ENCODE assay signal across 8 cellular contexts in genomic region chr9:113151696-113152630, GRCh38. TPM values are rescaled to one million over a fixed set of nuclear protein-coding genes. Genes with fewer than 3 reads are reported as not detected.
A peak's percentile ranks its signal among the peaks of the same experiment; 100 is the strongest.
DNase-seq lines count a peak whose midpoint lies in the region; ATAC-seq and TF ChIP-seq lines count a peak whose summit lies in the region.

No MANE protein-coding gene starts in this region.

- TF ChIP-seq CTCF in WERI-Rb-1 (IDR thresholded peaks at IDR 0.05; ENCODE audit: low read depth, low read length) (no peak), heart left ventricle (IDR thresholded peaks at IDR 0.05) (no peak)

- ATAC-seq in heart left ventricle (peak in 2 of 4 donors; percentile 11 to 21), sciatic nerve (peak; percentile 11), GM19455 (IDR thresholded peaks at IDR 0.05; ENCODE audit: unreplicated experiment) (no peak), HG02973 (IDR thresholded peaks at IDR 0.05; ENCODE audit: unreplicated experiment) (no peak)

- 57 to 69% (median 65%) methylated on average over 11 of the region's 11 CpGs for WGBS in heart left ventricle, 4 donors

- H3K27ac ChIP-seq in WERI-Rb-1: no peak overlapping the region
- H3K27ac ChIP-seq in heart left ventricle: peak overlapping the region in 10 of 12 donors; percentile 48 to 91 (median 81)

- H3K27me3 ChIP-seq in HAP-1 (ENCODE audit: low read depth): no peaks in the 10 kb centered on the region
- no peaks in the 10 kb centered on the region for H3K27me3 ChIP-seq in WERI-Rb-1 (ENCODE audit: insufficient read depth, low read depth, severe bottlenecking)
- H3K27me3 ChIP-seq in heart left ventricle: no peaks in the 10 kb centered on the region

- no peak for TF ChIP-seq POLR2A in heart left ventricle (IDR thresholded peaks at IDR 0.05)

- in situ Hi-C loops in HAP-1 (cut with MboI; ENCODE audit: low sequenced_read_pairs): no loop called here

- no peaks in the 10 kb centered on the region for H3K36me3 ChIP-seq in HAP-1 (replicated peaks)
- H3K36me3 ChIP-seq in WERI-Rb-1: no peaks in the 10 kb centered on the region
- H3K36me3 ChIP-seq in heart left ventricle: peaks cover 0 to 5% (median 0%) of the 10 kb centered on the region in 9 donors

- H3K4me1 ChIP-seq in HAP-1: no peaks in the 10 kb centered on the region
- H3K4me1 ChIP-seq in heart left ventricle: peaks cover 0 to 69% (median 14%) of the 10 kb centered on the region in 12 donors

- no peaks in the 10 kb centered on the region for H3K9me3 ChIP-seq in HAP-1
- no peaks in the 10 kb centered on the region for H3K9me3 ChIP-seq in WERI-Rb-1 (ENCODE audit: severe bottlenecking)
- no peaks in the 10 kb centered on the region for H3K9me3 ChIP-seq in heart left ventricle

- DNase-seq in HAP-1 (ENCODE audit: low spot score in 2 of 2): no peak
- DNase-seq in WERI-Rb-1: no peak
- DNase-seq in heart left ventricle: no peak
- no peak for DNase-seq in sciatic nerve (ENCODE audit: low spot score)
- no peak for DNase-seq in NCI-H1417 treated with DMSO at 0.1 percent for 48 hours (lab: John Stamatoyannopoulos, UW)
- DNase-seq in GM19240 (ENCODE audit: insufficient read length, low spot score): no peak

- H3K4me3 ChIP-seq in HAP-1: peak overlapping the region; percentile 79
- H3K4me3 ChIP-seq in WERI-Rb-1 (ENCODE audit: low read depth, low read length): peak overlapping the region; percentile 88
- peak overlapping the region; percentile 72 to 98 (median 94) for H3K4me3 ChIP-seq in heart left ventricle

- intact Hi-C loops in heart left ventricle (cut with DNase I) (loop anchor here in 2 of 10 donors (1.0 to 10.0 kb wide), 4 partner anchors 69 to 250 kb away; partner anchors contain the start of genes ALAD (in 1 of the 2), CDC26 (in 1 of the 2), FKBP15 (in 1 of the 2) and PRPF4 (in 1 of the 2)), sciatic nerve (cut with DNase I) (no loop called here)

RNA-seq across cellular contexts. Expression of gene SLC31A2, which starts 1.2 kb away (rescaled TPM):
- total RNA-seq in heart left ventricle (10 to 100 TPM in 6 of 9 donors, 1 to 10 TPM in 3; 5.2 to 26.4 (median 13.8) TPM), sciatic nerve (11.6 TPM)
- polyA plus RNA-seq in heart left ventricle: 10 to 100 TPM in 1 of 2 donors, 1 to 10 TPM in 1; 9.6 to 17.8 TPM
